Comparison of ENCODE assay signal across 13 cellular contexts in the genomic region with DNA sequence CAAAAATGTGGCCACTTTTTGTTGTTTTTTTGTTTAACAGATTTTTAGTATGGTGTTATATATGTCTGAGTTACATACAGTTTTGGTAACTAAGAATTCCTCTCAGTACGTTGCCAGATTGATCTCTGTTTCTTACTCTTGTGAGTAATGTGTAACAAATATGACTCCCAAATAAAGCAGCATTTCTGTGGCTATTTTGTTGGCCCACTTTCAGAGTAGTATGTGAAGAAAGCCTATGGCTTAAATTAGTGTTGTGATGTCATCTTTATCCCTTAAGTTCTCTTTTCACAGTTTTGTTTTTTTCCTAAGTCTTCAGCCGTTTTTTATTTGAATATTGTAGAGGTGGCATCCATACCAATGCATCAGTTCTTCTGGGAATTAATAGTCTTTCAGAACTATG. TPM values are rescaled to one million over a fixed set of nuclear protein-coding genes. Genes with fewer than 3 reads are reported as not detected.
DNase-seq lines count a peak whose midpoint lies in the region; ATAC-seq, FAIRE-seq and TF ChIP-seq lines count a peak whose summit lies in the region.
"Had no signal": no experiment of that assay in that cellular context is flagged by ENCODE, and none has a peak within 500 bp of the region (broad histone marks: within the 10 kb centered on the region; RNA-seq: fewer than 3 reads in every experiment).

No MANE protein-coding gene starts in this region.

- no peak overlapping the region for H3K23ac ChIP-seq in IMR-90 (ENCODE audit: low read depth, low read length)

- H3K36me3 Mint-ChIP-seq in activated naive CD8-positive, alpha-beta T cell treated with anti-CD3 and anti-CD28 coated beads for 36 hours: peaks cover 45% of the 10 kb centered on the region
- peaks cover 31% of the 10 kb centered on the region for H3K36me3 Mint-ChIP-seq in T-cell

- peak overlapping the region; percentile 26 for H2BK5ac ChIP-seq in IMR-90 (ENCODE audit: low read depth, low read length, poor library complexity, severe bottlenecking)

- H3K4ac ChIP-seq in IMR-90 (ENCODE audit: low read depth, low read length): no peak overlapping the region

- FAIRE-seq in islet of Langerhans (lab: Jason Lieb, UNC): peak; percentile 27
- FAIRE-seq in GM12891 (lab: Jason Lieb, UNC): no peak

- no CpG with 5 or more reads among the region's 2 CpGs for WGBS in IMR-90 (ENCODE audit: extremely low coverage in 2 of 2, insufficient read length in 1 of 2), 2 experiments

- TF ChIP-seq CTCF in IMR-90 (conservative IDR thresholded peaks at IDR 0.05; ENCODE audit: low read depth, low read length): no peak

- no peak overlapping the region for H4K8ac ChIP-seq in IMR-90 (ENCODE audit: low read depth in 2 of 2, low read length in 2 of 2)

- peak; percentile 42 for DNase-seq in AG20443 (ENCODE audit: low spot score)
- peak; percentile 91 for DNase-seq in IMR-90
- peak; percentile 61 for DNase-seq in astrocyte of the hippocampus (ENCODE audit: low read depth, low spot score)
- DNase-seq in activated naive CD8-positive, alpha-beta T cell treated with anti-CD3 and anti-CD28 coated beads for 36 hours: no peak
- no peak for DNase-seq in GM12891 (ENCODE audit: insufficient read length, low spot score)
- no peak for DNase-seq in T-cell
- no peak for DNase-seq in NCI-H524 (lab: John Stamatoyannopoulos, UW)
- DNase-seq: activated T-cell treated with anti-CD3 and anti-CD28 coated beads, Interleukin-2, amount 50 U/mL, for 4 hours; NCI-H2107; stimulated activated naive CD4-positive, alpha-beta T cell treated with Interleukin-2 at 50 U/mL for 16 hours had no signal

- no peak for TF ChIP-seq RAD21 in IMR-90 (IDR thresholded peaks at IDR 0.05; ENCODE audit: low read length)

- H3K4me3 Mint-ChIP-seq in activated naive CD8-positive, alpha-beta T cell treated with anti-CD3 and anti-CD28 coated beads for 36 hours: no peak overlapping the region
- no peak overlapping the region for H3K4me3 Mint-ChIP-seq in T-cell
- H3K4me3 Mint-ChIP-seq: activated T-cell treated with anti-CD3 and anti-CD28 coated beads, Interleukin-2, amount 50 U/mL, for 4 hours had no signal

- no peak overlapping the region for H3K56ac ChIP-seq in IMR-90 (ENCODE audit: extremely low read depth, insufficient read depth, low read length)

- no peak overlapping the region for H4K5ac ChIP-seq in IMR-90 (ENCODE audit: low read depth, low read length)

- peaks cover 37% of the 10 kb centered on the region for H4K20me1 ChIP-seq in IMR-90 (ENCODE audit: insufficient read depth, low read length)

- dilution Hi-C loops in IMR-90 (cut with HindIII; ENCODE audit: low sequenced_read_pairs, unreplicated experiment): no loop called here

- no peak overlapping the region for H2BK20ac ChIP-seq in IMR-90 (ENCODE audit: low read depth, low read length)

- no peaks in the 10 kb centered on the region for H3K9me3 ChIP-seq in IMR-90 (ENCODE audit: control insufficient read depth, insufficient read depth, low read length)

- no peak overlapping the region for H3K14ac ChIP-seq in IMR-90 (replicated peaks; ENCODE audit: low read depth, low read length)

- TF ChIP-seq POLR2A in IMR-90 (IDR thresholded peaks at IDR 0.05; ENCODE audit: low read depth, low read length) (no peak), GM12891 (IDR thresholded peaks at IDR 0.05; ENCODE audit: low read depth, low read length) (no peak)

- H3K36me3 ChIP-seq in IMR-90 (ENCODE audit: control insufficient read depth, insufficient read depth, low read length): peaks cover 4% of the 10 kb centered on the region

- H3K9me1 ChIP-seq in IMR-90 (ENCODE audit: insufficient read depth, low read length): peaks cover 4% of the 10 kb centered on the region

- no peak overlapping the region for H3K27ac Mint-ChIP-seq in activated naive CD8-positive, alpha-beta T cell treated with anti-CD3 and anti-CD28 coated beads for 36 hours
- no peak overlapping the region for H3K27ac Mint-ChIP-seq in T-cell
- H3K27ac Mint-ChIP-seq: progenitor cell of endocrine pancreas had no signal

- H2AK5ac ChIP-seq in IMR-90 (ENCODE audit: low read depth, low read length): no peak overlapping the region

- no peak overlapping the region for H3K9ac ChIP-seq in IMR-90 (ENCODE audit: low read depth, low read length)
- H3K9ac ChIP-seq: BLaER1 had no signal

- peaks cover 8% of the 10 kb centered on the region; the same call in 1 of the 2 replicates for H3K4me1 ChIP-seq in IMR-90 (ENCODE audit: control insufficient read depth, insufficient read depth, low read length)
- H3K4me1 ChIP-seq: BLaER1 had no signal

- peaks cover 11 to 47% of the 10 kb centered on the region in 2 experiments for H3K79me1 ChIP-seq in IMR-90 (ENCODE audit: low read depth in 1 of 2, low read length in 2 of 2)

- H3K4me1 Mint-ChIP-seq in activated naive CD8-positive, alpha-beta T cell treated with anti-CD3 and anti-CD28 coated beads for 36 hours: peaks cover 29% of the 10 kb centered on the region
- peaks cover 41 to 52% (median 46%) of the 10 kb centered on the region in 3 donors for H3K4me1 Mint-ChIP-seq in T-cell

- H3K9me3 Mint-ChIP-seq in activated naive CD8-positive, alpha-beta T cell treated with anti-CD3 and anti-CD28 coated beads for 36 hours: peaks cover 6% of the 10 kb centered on the region
- no peaks in the 10 kb centered on the region for H3K9me3 Mint-ChIP-seq in T-cell
- H3K9me3 Mint-ChIP-seq: activated T-cell treated with anti-CD3 and anti-CD28 coated beads, Interleukin-2, amount 50 U/mL, for 4 hours had no signal

- H3K27ac ChIP-seq in IMR-90 (ENCODE audit: insufficient read depth, low read length): no peak overlapping the region
- H3K27ac ChIP-seq: BLaER1 had no signal

- H3K4me3 ChIP-seq in IMR-90 (ENCODE audit: insufficient read depth, low read depth, low read length): no peak overlapping the region
- H3K4me3 ChIP-seq: BLaER1 had no signal

- intact Hi-C loops in IMR-90 (cut with micrococcal nuclease): no loop called here

- POLR2A ChIA-PET in IMR-90 (lab: Charles Lee; ENCODE audit: unreplicated experiment): no interaction called here
- POLR2A ChIA-PET in T-cell (lab: Charles Lee): no interaction called here

- H3K18ac ChIP-seq in IMR-90 (ENCODE audit: low read depth, low read length): no peak overlapping the region

- CTCF ChIA-PET in IMR-90 (lab: Yijun Ruan, JAX) (no interaction called here), T-cell (lab: Charles Lee) (no interaction called here)

- ATAC-seq in IMR-90 (ENCODE audit: low read depth): peak; percentile 73
- no peak for ATAC-seq in T-cell (replicated peaks in 1 of 4)
- ATAC-seq: activated T-cell treated with anti-CD3 and anti-CD28 coated beads, Interleukin-2, amount 50 U/mL, for 4 hours had no signal

- BruUV-seq in IMR-90 (replicated peaks; lab: Mats Ljungman, UMichigan): no TSS peak

- in situ Hi-C loops in IMR-90 (cut with MboI; ENCODE audit: low sequenced_read_pairs): no loop called here

- H3K27me3 ChIP-seq in IMR-90 (ENCODE audit: control insufficient read depth, insufficient read depth, low read length): no peaks in the 10 kb centered on the region
- H3K27me3 ChIP-seq: BLaER1 had no signal

- no peak overlapping the region for H2BK120ac ChIP-seq in IMR-90 (ENCODE audit: low read depth, low read length)

- H3K27me3 Mint-ChIP-seq in activated naive CD8-positive, alpha-beta T cell treated with anti-CD3 and anti-CD28 coated beads for 36 hours: no peaks in the 10 kb centered on the region
- no peaks in the 10 kb centered on the region for H3K27me3 Mint-ChIP-seq in T-cell
- H3K27me3 Mint-ChIP-seq: progenitor cell of endocrine pancreas had no signal

- H4K91ac ChIP-seq in IMR-90 (ENCODE audit: insufficient read depth, low read depth, low read length): no peak overlapping the region

- H3K4me2 ChIP-seq in IMR-90 (ENCODE audit: low read depth, low read length): peak overlapping the region; percentile 70
- H3K4me2 ChIP-seq: BLaER1 had no signal

- H2AFZ ChIP-seq in IMR-90 (replicated peaks; ENCODE audit: low read length, poor library complexity): no peak overlapping the region

- H2AK9ac ChIP-seq in IMR-90 (replicated peaks; ENCODE audit: low read depth, low read length, poor library complexity): no peak overlapping the region

- no peak overlapping the region for H2BK15ac ChIP-seq in IMR-90 (ENCODE audit: low read depth, low read length)

TF ChIP-seq in IMR-90, 13 proteins besides CTCF, POLR2A, EP300 and RAD21:
- TF ChIP-seq, protein P1, sequence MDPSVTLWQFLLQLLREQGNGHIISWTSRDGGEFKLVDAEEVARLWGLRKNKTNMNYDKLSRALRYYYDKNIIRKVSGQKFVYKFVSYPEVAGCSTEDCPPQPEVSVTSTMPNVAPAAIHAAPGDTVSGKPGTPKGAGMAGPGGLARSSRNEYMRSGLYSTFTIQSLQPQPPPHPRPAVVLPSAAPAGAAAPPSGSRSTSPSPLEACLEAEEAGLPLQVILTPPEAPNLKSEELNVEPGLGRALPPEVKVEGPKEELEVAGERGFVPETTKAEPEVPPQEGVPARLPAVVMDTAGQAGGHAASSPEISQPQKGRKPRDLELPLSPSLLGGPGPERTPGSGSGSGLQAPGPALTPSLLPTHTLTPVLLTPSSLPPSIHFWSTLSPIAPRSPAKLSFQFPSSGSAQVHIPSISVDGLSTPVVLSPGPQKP (IDR thresholded peaks at IDR 0.05; ENCODE audit: borderline replicate concordance, low read depth, low read length): no peak
- TF ChIP-seq CEBPB (IDR thresholded peaks at IDR 0.05; ENCODE audit: low read depth, low read length): 0 out of 2 replicates have a peak, but pooled peaks have one; percentile 33
- no peak for TF ChIP-seq MXI1 (IDR thresholded peaks at IDR 0.05; ENCODE audit: borderline replicate concordance, low read depth, low read length)

TF ChIP-seq in GM12891, 5 proteins besides CTCF, POLR2A, EP300 and RAD21:
- TF ChIP-seq PAX5 (IDR thresholded peaks at IDR 0.05; ENCODE audit: insufficient read depth, low read length, severe bottlenecking) (no peak), SPI1 (IDR thresholded peaks at IDR 0.05; ENCODE audit: low read depth, low read length) (no peak), POU2F2 (IDR thresholded peaks at IDR 0.05; ENCODE audit: low read depth, low read length) (no peak), POLR2AphosphoS5 (IDR thresholded peaks at IDR 0.05; ENCODE audit: low read depth, low read length) (no peak), TAF1 (IDR thresholded peaks at IDR 0.05; ENCODE audit: low read depth, low read length) (no peak)

RNA-seq across cellular contexts. Expression of a gene that starts 10.7 kb away (rescaled TPM):
- total RNA-seq in IMR-90 (2012; rRNA removed): 128 and 151 TPM in 2 replicates
- polyA plus RNA-seq in IMR-90 (2012; rRNA removed): 44.7 and 55.4 TPM in 2 replicates
- 34.3 and 60.9 TPM in 2 replicates for polyA plus RNA-seq in IMR-90 (2012; cell fraction: cytosol; rRNA removed)
- polyA plus RNA-seq in IMR-90 (2012; cell fraction: nucleus; rRNA removed; ENCODE audit: low replicate concordance): 64.5 and 76.9 TPM in 2 replicates
- total RNA-seq in activated naive CD8-positive, alpha-beta T cell treated with anti-CD3 and anti-CD28 coated beads for 36 hours: 10 to 100 TPM; 28.3 to 30.9 TPM
- polyA plus RNA-seq in GM12891 (2012; ENCODE audit: low read depth, missing spikeins): 14.2 TPM
- 10 to 100 TPM; 36.4 to 50.4 (median 47.4) TPM for total RNA-seq in T-cell

Comparison
In these comparisons a context has a peak if more than half of its experiments do, and no peak if none do; other contexts are left out.
1. DNase-seq: peak in AG20443 (single experiment), IMR-90 (single experiment) and astrocyte of the hippocampus (single experiment); none in activated naive CD8-positive, alpha-beta T cell treated with anti-CD3 and anti-CD28 coated beads for 36 hours (single experiment), GM12891 (single experiment), T-cell (0 of 34) and NCI-H524 (0 of 2).